10 cellular contexts compared by ENCODE assay signal in genomic region chrX:153704631-153705410, GRCh38. TPM values are rescaled to one million over a fixed set of nuclear protein-coding genes. Genes with fewer than 3 reads are reported as not detected.
DNase-seq lines count a peak whose midpoint lies in the region; ATAC-seq, FAIRE-seq and TF ChIP-seq lines count a peak whose summit lies in the region.
"Not testable (repeated sequence)": the region's sequence is repeated elsewhere in the genome, so short reads cannot be mapped to it uniquely, and the experiment has no call there.
"Had no signal": no experiment of that assay in that cellular context is flagged by ENCODE, and none has a peak within 500 bp of the region (broad histone marks: within the 10 kb centered on the region; RNA-seq: fewer than 3 reads in every experiment).

No MANE protein-coding gene starts in this region.

- not testable (repeated sequence) for H3K4me2 ChIP-seq in endothelial cell of umbilical vein (ENCODE audit: insufficient read depth, low read length)

- H4K20me1 ChIP-seq in endothelial cell of umbilical vein (replicated peaks; ENCODE audit: control insufficient read depth, extremely low read depth, insufficient read depth, low read length): not testable (repeated sequence)

- DNase-seq in G401 (ENCODE audit: low spot score) (peak; percentile 57), kidney tubule cell (ENCODE audit: low spot score) (peak; percentile 61)
- DNase-seq in activated T-helper 1 cell treated with anti-CD3 and anti-CD28 coated beads, Interleukin-12 subunit alpha, Interleukin-12 subunit beta, Interleukin-2, Interleukin-4 antibody, amounts not matched to agents 30 ng/mL and 10 ng/mL and 1 ng/mL, durations not matched to agents 14 hours and 24 hours and 36 hours (ENCODE audit: low spot score); endothelial cell of umbilical vein (ENCODE audit: low read depth, low spot score); left ventricle myocardium inferior; suprapubic skin (ENCODE audit: low spot score in 2 of 2): not testable (repeated sequence)

- not testable (repeated sequence) for H3K9me1 ChIP-seq in endothelial cell of umbilical vein (replicated peaks; ENCODE audit: control insufficient read depth, extremely low read depth, insufficient read depth, low read length)

- not testable (repeated sequence) for H3K9ac ChIP-seq in endothelial cell of umbilical vein (replicated peaks; ENCODE audit: extremely low read depth, insufficient read depth, low read length); rectal smooth muscle tissue (ENCODE audit: low read length)

- WGBS in gastroesophageal sphincter (ENCODE audit: low coverage in 1 of 2), 2 donors: 40 to 88% methylated on average over 1 to 4 of the region's 12 CpGs
- whole genome bisulfite sequencing in suprapubic skin: 67% methylated on average over 12 of the region's 12 CpGs

- not testable (repeated sequence) for TF ChIP-seq POLR2A in endothelial cell of umbilical vein (IDR thresholded peaks at IDR 0.05; ENCODE audit: low read depth, low read length); gastroesophageal sphincter (IDR thresholded peaks at IDR 0.05); suprapubic skin (IDR thresholded peaks at IDR 0.05)

- H3K36me3 ChIP-seq in endothelial cell of umbilical vein (ENCODE audit: control insufficient read depth in 2 of 2, extremely low read depth in 1 of 2, insufficient read depth in 2 of 2, low read length in 2 of 2) (peaks cover 2 to 20% of the 10 kb centered on the region in 2 experiments), gastroesophageal sphincter (peaks cover 0 to 43% of the 10 kb centered on the region in 2 donors)
- H3K36me3 ChIP-seq in left ventricle myocardium inferior; rectal smooth muscle tissue (ENCODE audit: control insufficient read depth, insufficient read depth, low read length); suprapubic skin: not testable (repeated sequence)

- H3K4me3 ChIP-seq in endothelial cell of umbilical vein (replicated peaks in 1 of 3; ENCODE audit: insufficient read depth in 1 of 3, low read depth in 1 of 3, low read length in 3 of 3); gastroesophageal sphincter; rectal smooth muscle tissue (ENCODE audit: low read length); suprapubic skin: not testable (repeated sequence)
- H3K4me3 ChIP-seq in left ventricle myocardium inferior: peak overlapping the region; percentile 57

- not testable (repeated sequence) for TF ChIP-seq EP300 in gastroesophageal sphincter (IDR thresholded peaks at IDR 0.05); suprapubic skin (IDR thresholded peaks at IDR 0.05)

- peak overlapping the region; percentile 31 for H3K27ac Mint-ChIP-seq in activated T-helper 1 cell treated with anti-CD3 and anti-CD28 coated beads, Interleukin-12 subunit alpha, Interleukin-12 subunit beta, Interleukin-2, Interleukin-4 antibody, amounts not matched to agents 30 ng/mL and 10 ng/mL and 1 ng/mL, durations not matched to agents 14 hours and 24 hours and 36 hours

- POLR2A ChIA-PET in endothelial cell of umbilical vein (lab: Charles Lee): not testable (repeated sequence)

- H3K4me1 ChIP-seq in endothelial cell of umbilical vein (ENCODE audit: control insufficient read depth, extremely low read depth, insufficient read depth, low read length): peaks cover 21% of the 10 kb centered on the region
- peaks cover 0 to 67% (median 3%) of the 10 kb centered on the region in 3 donors for H3K4me1 ChIP-seq in gastroesophageal sphincter
- peaks cover 47% of the 10 kb centered on the region for H3K4me1 ChIP-seq in left ventricle myocardium inferior
- H3K4me1 ChIP-seq in rectal smooth muscle tissue (ENCODE audit: control insufficient read depth, insufficient read depth, low read length): not testable (repeated sequence)
- peaks cover 46% of the 10 kb centered on the region for H3K4me1 ChIP-seq in suprapubic skin

- H3K27ac ChIP-seq in endothelial cell of umbilical vein (ENCODE audit: insufficient read depth, low read depth, low read length) (peak overlapping the region; percentile 23), gastroesophageal sphincter (peak overlapping the region; percentile 26 to 68 (median 61)), left ventricle myocardium inferior (replicated peaks) (peak overlapping the region; percentile 85), rectal smooth muscle tissue (ENCODE audit: low read depth, low read length) (peak overlapping the region; percentile 51), suprapubic skin (peak overlapping the region; percentile 14)

- BruUV-seq in endothelial cell of umbilical vein (replicated peaks; lab: Mats Ljungman, UMichigan): not testable (repeated sequence)

- peaks cover 12% of the 10 kb centered on the region for H3K36me3 Mint-ChIP-seq in activated T-helper 1 cell treated with anti-CD3 and anti-CD28 coated beads, Interleukin-12 subunit alpha, Interleukin-12 subunit beta, Interleukin-2, Interleukin-4 antibody, amounts not matched to agents 30 ng/mL and 10 ng/mL and 1 ng/mL, durations not matched to agents 14 hours and 24 hours and 36 hours (ENCODE audit: low read depth)

- intact Hi-C loops in activated T-helper 1 cell treated with anti-CD3 and anti-CD28 coated beads, Interleukin-12 subunit alpha, Interleukin-12 subunit beta, Interleukin-2, Interleukin-4 antibody, amounts not matched to agents 30 ng/mL and 10 ng/mL and 1 ng/mL, durations not matched to agents 14 hours and 24 hours and 36 hours (cut with micrococcal nuclease); endothelial cell of umbilical vein (cut with micrococcal nuclease); left ventricle myocardium inferior (cut with micrococcal nuclease): not testable (repeated sequence)

- FAIRE-seq in endothelial cell of umbilical vein (lab: Jason Lieb, UNC): peak; percentile 77

- dilution Hi-C loops in endothelial cell of umbilical vein (cut with MboI; ENCODE audit: extremely low pct_ligation_motif_present, low sequenced_read_pairs): not testable (repeated sequence)

- H3K4me3 Mint-ChIP-seq in activated T-helper 1 cell treated with anti-CD3 and anti-CD28 coated beads, Interleukin-12 subunit alpha, Interleukin-12 subunit beta, Interleukin-2, Interleukin-4 antibody, amounts not matched to agents 30 ng/mL and 10 ng/mL and 1 ng/mL, durations not matched to agents 14 hours and 24 hours and 36 hours: not testable (repeated sequence)

- H3K9me3 ChIP-seq in endothelial cell of umbilical vein (replicated peaks; ENCODE audit: control insufficient read depth, insufficient read depth, low read length); gastroesophageal sphincter; left ventricle myocardium inferior (replicated peaks); suprapubic skin: not testable (repeated sequence)

- H2AFZ ChIP-seq in endothelial cell of umbilical vein (ENCODE audit: low read depth, low read length): not testable (repeated sequence)

- not testable (repeated sequence) for H3K4me1 Mint-ChIP-seq in activated T-helper 1 cell treated with anti-CD3 and anti-CD28 coated beads, Interleukin-12 subunit alpha, Interleukin-12 subunit beta, Interleukin-2, Interleukin-4 antibody, amounts not matched to agents 30 ng/mL and 10 ng/mL and 1 ng/mL, durations not matched to agents 14 hours and 24 hours and 36 hours (ENCODE audit: low read depth)

- not testable (repeated sequence) for TF ChIP-seq CTCF in endothelial cell of umbilical vein (IDR thresholded peaks at IDR 0.05; ENCODE audit: extremely low read depth in 1 of 2, insufficient read depth in 1 of 2, low read depth in 1 of 2, low read length in 2 of 2); gastroesophageal sphincter (IDR thresholded peaks at IDR 0.05); left ventricle myocardium inferior (IDR thresholded peaks at IDR 0.05; ENCODE audit: borderline replicate concordance); suprapubic skin (IDR thresholded peaks at IDR 0.05)

- CTCF ChIA-PET in endothelial cell of umbilical vein (lab: Charles Lee): interaction anchor here (1.0 kb wide), 1 partner anchor 17 kb away, joined by 6 read pairs; the partner anchor contains the start of gene SLC6A8

- in situ Hi-C loops in G401 (cut with HindIII; ENCODE audit: low sequenced_read_pairs): not testable (repeated sequence)

- H3K9me3 Mint-ChIP-seq in activated T-helper 1 cell treated with anti-CD3 and anti-CD28 coated beads, Interleukin-12 subunit alpha, Interleukin-12 subunit beta, Interleukin-2, Interleukin-4 antibody, amounts not matched to agents 30 ng/mL and 10 ng/mL and 1 ng/mL, durations not matched to agents 14 hours and 24 hours and 36 hours: not testable (repeated sequence)

- not testable (repeated sequence) for ATAC-seq in gastroesophageal sphincter

- not testable (repeated sequence) for H3K27me3 ChIP-seq in endothelial cell of umbilical vein (ENCODE audit: control insufficient read depth in 2 of 2, insufficient read depth in 2 of 2, low read length in 2 of 2); gastroesophageal sphincter; left ventricle myocardium inferior (ENCODE audit: low read depth); rectal smooth muscle tissue (ENCODE audit: control insufficient read depth, insufficient read depth, low read length); suprapubic skin

- H3K79me2 ChIP-seq in endothelial cell of umbilical vein (ENCODE audit: control insufficient read depth, insufficient read depth, low read length): peaks cover 11% of the 10 kb centered on the region

- H3K27me3 Mint-ChIP-seq in activated T-helper 1 cell treated with anti-CD3 and anti-CD28 coated beads, Interleukin-12 subunit alpha, Interleukin-12 subunit beta, Interleukin-2, Interleukin-4 antibody, amounts not matched to agents 30 ng/mL and 10 ng/mL and 1 ng/mL, durations not matched to agents 14 hours and 24 hours and 36 hours (ENCODE audit: insufficient read depth): not testable (repeated sequence)

RNA-seq across cellular contexts. Expression of gene SLC6A8, which starts 17.1 kb away (rescaled TPM):
- total RNA-seq in G401 (2014; rRNA removed; shearing (Covaris generic)): 13.1 and 14.5 TPM in 2 replicates
- 5.9 and 6.0 TPM in 2 replicates for total RNA-seq in activated T-helper 1 cell treated with anti-CD3 and anti-CD28 coated beads, Interleukin-12 subunit alpha, Interleukin-12 subunit beta, Interleukin-2, Interleukin-4 antibody, amounts not matched to agents 30 ng/mL and 10 ng/mL and 1 ng/mL, durations not matched to agents 14 hours and 24 hours and 36 hours
- total RNA-seq in endothelial cell of umbilical vein: 23.6 and 28.8 TPM in 2 replicates
- 22.7 and 22.8 TPM in 2 replicates for polyA plus RNA-seq in endothelial cell of umbilical vein
- polyA plus RNA-seq in endothelial cell of umbilical vein (2011; cell fraction: cytosol; rRNA removed): 14.4 and 18.5 TPM in 2 replicates
- 23.1 and 36.6 TPM in 2 replicates for polyA plus RNA-seq in endothelial cell of umbilical vein (2011; cell fraction: nucleus; rRNA removed)
- polyA plus RNA-seq in endothelial cell of umbilical vein (2012): 23.1 and 25.7 TPM in 2 replicates
- 42.5 and 44.1 TPM in 2 replicates for polyA minus RNA-seq in endothelial cell of umbilical vein
- polyA minus RNA-seq in endothelial cell of umbilical vein (2011; cell fraction: cytosol; rRNA and poly(A)+ RNA removed): 35.0 TPM
- polyA minus RNA-seq in endothelial cell of umbilical vein (2011; cell fraction: nucleus; rRNA and poly(A)+ RNA removed): 10.9 and 18.4 TPM in 2 replicates
- total RNA-seq in gastroesophageal sphincter: 10 to 100 TPM; 25.3 to 86.6 (median 37.9) TPM
- 229 TPM for total RNA-seq in left ventricle myocardium inferior
- 10 to 100 TPM; 26.1 to 74.1 (median 45.2) TPM for total RNA-seq in suprapubic skin

RNA-seq across cellular contexts. Expression of gene BCAP31, which starts 19.4 kb away (rescaled TPM):
- 132 and 202 TPM in 2 replicates for total RNA-seq in G401 (2014; rRNA removed; shearing (Covaris generic))
- 156 and 166 TPM in 2 replicates for total RNA-seq in activated T-helper 1 cell treated with anti-CD3 and anti-CD28 coated beads, Interleukin-12 subunit alpha, Interleukin-12 subunit beta, Interleukin-2, Interleukin-4 antibody, amounts not matched to agents 30 ng/mL and 10 ng/mL and 1 ng/mL, durations not matched to agents 14 hours and 24 hours and 36 hours
- total RNA-seq in endothelial cell of umbilical vein: 198 and 203 TPM in 2 replicates
- 169 and 220 TPM in 2 replicates for polyA plus RNA-seq in endothelial cell of umbilical vein
- polyA plus RNA-seq in endothelial cell of umbilical vein (2011; cell fraction: cytosol; rRNA removed): 144 and 159 TPM in 2 replicates
- polyA plus RNA-seq in endothelial cell of umbilical vein (2011; cell fraction: nucleus; rRNA removed): 102 and 112 TPM in 2 replicates
- polyA plus RNA-seq in endothelial cell of umbilical vein (2012): 263 and 306 TPM in 2 replicates
- polyA minus RNA-seq in endothelial cell of umbilical vein: 170 and 176 TPM in 2 replicates
- polyA minus RNA-seq in endothelial cell of umbilical vein (2011; cell fraction: cytosol; rRNA and poly(A)+ RNA removed): 67.2 TPM
- polyA minus RNA-seq in endothelial cell of umbilical vein (2011; cell fraction: nucleus; rRNA and poly(A)+ RNA removed): 28.7 and 51.9 TPM in 2 replicates
- total RNA-seq in gastroesophageal sphincter: 100 to 1,000 TPM in 2 of 4 donors, 10 to 100 TPM in 2; 76.1 to 125 (median 104) TPM
- total RNA-seq in left ventricle myocardium inferior: 80.8 TPM
- total RNA-seq in suprapubic skin: 100 to 1,000 TPM; 112 to 170 (median 167) TPM

RNA-seq across cellular contexts. Expression of gene ABCD1, which starts 19.8 kb away (rescaled TPM):
- 5.3 and 6.8 TPM in 2 replicates for total RNA-seq in G401 (2014; rRNA removed; shearing (Covaris generic))
- 8.4 TPM in 2 replicates for total RNA-seq in activated T-helper 1 cell treated with anti-CD3 and anti-CD28 coated beads, Interleukin-12 subunit alpha, Interleukin-12 subunit beta, Interleukin-2, Interleukin-4 antibody, amounts not matched to agents 30 ng/mL and 10 ng/mL and 1 ng/mL, durations not matched to agents 14 hours and 24 hours and 36 hours
- total RNA-seq in endothelial cell of umbilical vein: 12.9 and 14.3 TPM in 2 replicates
- 9.1 and 11.3 TPM in 2 replicates for polyA plus RNA-seq in endothelial cell of umbilical vein
- 5.3 and 6.9 TPM in 2 replicates for polyA plus RNA-seq in endothelial cell of umbilical vein (2011; cell fraction: cytosol; rRNA removed)
- polyA plus RNA-seq in endothelial cell of umbilical vein (2011; cell fraction: nucleus; rRNA removed): 12.7 and 14.2 TPM in 2 replicates
- 12.1 and 13.4 TPM in 2 replicates for polyA plus RNA-seq in endothelial cell of umbilical vein (2012)
- polyA minus RNA-seq in endothelial cell of umbilical vein: 8.7 and 10.7 TPM in 2 replicates
- 21.5 TPM for polyA minus RNA-seq in endothelial cell of umbilical vein (2011; cell fraction: cytosol; rRNA and poly(A)+ RNA removed)
- 6.3 and 11.1 TPM in 2 replicates for polyA minus RNA-seq in endothelial cell of umbilical vein (2011; cell fraction: nucleus; rRNA and poly(A)+ RNA removed)
- 10 to 100 TPM; 14.4 to 38.8 (median 22.0) TPM for total RNA-seq in gastroesophageal sphincter
- total RNA-seq in left ventricle myocardium inferior: 16.0 TPM
- 1 to 10 TPM; 5.9 to 9.4 (median 7.4) TPM for total RNA-seq in suprapubic skin

RNA-seq across cellular contexts. Expression of gene PNCK, which starts 31.2 kb away (rescaled TPM):
- total RNA-seq in G401 (2014; rRNA removed; shearing (Covaris generic)): 0.74 TPM in 1 of 2 replicates, not detected in the other
- 0.15 TPM in 1 of 2 replicates, not detected in the other for total RNA-seq in activated T-helper 1 cell treated with anti-CD3 and anti-CD28 coated beads, Interleukin-12 subunit alpha, Interleukin-12 subunit beta, Interleukin-2, Interleukin-4 antibody, amounts not matched to agents 30 ng/mL and 10 ng/mL and 1 ng/mL, durations not matched to agents 14 hours and 24 hours and 36 hours
- total RNA-seq in endothelial cell of umbilical vein (not detected in 2 replicates), gastroesophageal sphincter (10 to 100 TPM; 14.4 to 55.9 (median 30.1) TPM), left ventricle myocardium inferior (6.1 TPM), suprapubic skin (1 to 10 TPM; 1.2 to 1.8 (median 1.4) TPM)
- polyA plus RNA-seq in endothelial cell of umbilical vein: 0.12 and 0.37 TPM in 2 replicates
- not detected in 2 replicates for polyA plus RNA-seq in endothelial cell of umbilical vein (2011; cell fraction: cytosol; rRNA removed)
- 0.42 and 0.59 TPM in 2 replicates for polyA plus RNA-seq in endothelial cell of umbilical vein (2011; cell fraction: nucleus; rRNA removed)
- not detected in 2 replicates for polyA plus RNA-seq in endothelial cell of umbilical vein (2012)
- polyA minus RNA-seq in endothelial cell of umbilical vein: 1.3 TPM in 1 of 2 replicates, not detected in the other
- polyA minus RNA-seq in endothelial cell of umbilical vein (2011; cell fraction: cytosol; rRNA and poly(A)+ RNA removed): not detected
- polyA minus RNA-seq in endothelial cell of umbilical vein (2011; cell fraction: nucleus; rRNA and poly(A)+ RNA removed): not detected in 2 replicates
- polyA plus RNA-seq: CD4-positive, CD25-positive, alpha-beta regulatory T cell had no signal

RNA-seq across cellular contexts. Expression of gene DUSP9, which starts 57.8 kb away (rescaled TPM):
- total RNA-seq in G401 (2014; rRNA removed; shearing (Covaris generic)): 0.20 and 2.5 TPM in 2 replicates
- 0.10 TPM in 2 replicates for total RNA-seq in activated T-helper 1 cell treated with anti-CD3 and anti-CD28 coated beads, Interleukin-12 subunit alpha, Interleukin-12 subunit beta, Interleukin-2, Interleukin-4 antibody, amounts not matched to agents 30 ng/mL and 10 ng/mL and 1 ng/mL, durations not matched to agents 14 hours and 24 hours and 36 hours
- 0.35 TPM in 1 of 2 replicates, not detected in the other for total RNA-seq in endothelial cell of umbilical vein
- 0.04 and 0.05 TPM in 2 replicates for polyA plus RNA-seq in endothelial cell of umbilical vein
- polyA plus RNA-seq in endothelial cell of umbilical vein (2011; cell fraction: cytosol; rRNA removed): 0.09 and 0.14 TPM in 2 replicates
- polyA plus RNA-seq in endothelial cell of umbilical vein (2011; cell fraction: nucleus; rRNA removed): 0.05 TPM in 1 of 2 replicates, not detected in the other
- polyA plus RNA-seq in endothelial cell of umbilical vein (2012): 0.19 and 0.29 TPM in 2 replicates
- 0.19 and 0.74 TPM in 2 replicates for polyA minus RNA-seq in endothelial cell of umbilical vein
- polyA minus RNA-seq in endothelial cell of umbilical vein (2011; cell fraction: cytosol; rRNA and poly(A)+ RNA removed): 22.1 TPM
- polyA minus RNA-seq in endothelial cell of umbilical vein (2011; cell fraction: nucleus; rRNA and poly(A)+ RNA removed): not detected in 2 replicates
- not detected for total RNA-seq in gastroesophageal sphincter
- total RNA-seq in left ventricle myocardium inferior: not detected
- total RNA-seq in suprapubic skin: under 1 TPM in 2 of 4 donors, not detected in 2; 0.19 to 0.48 TPM
- total RNA-seq: CD4-positive, CD25-positive, alpha-beta regulatory T cell; HT-29 had no signal
- polyA plus RNA-seq: CD4-positive, CD25-positive, alpha-beta regulatory T cell had no signal

Comparison
In these comparisons a context has a peak if more than half of its experiments do, and no peak if none do; other contexts are left out.
1. H3K27ac ChIP-seq: peak in every context shown above with its lines; median percentile 85 in left ventricle myocardium inferior; 61 in gastroesophageal sphincter; 51 in rectal smooth muscle tissue; 23 in endothelial cell of umbilical vein; 14 in suprapubic skin.